Comparison of ENCODE assay signal across 8 cellular contexts in the genomic region with DNA sequence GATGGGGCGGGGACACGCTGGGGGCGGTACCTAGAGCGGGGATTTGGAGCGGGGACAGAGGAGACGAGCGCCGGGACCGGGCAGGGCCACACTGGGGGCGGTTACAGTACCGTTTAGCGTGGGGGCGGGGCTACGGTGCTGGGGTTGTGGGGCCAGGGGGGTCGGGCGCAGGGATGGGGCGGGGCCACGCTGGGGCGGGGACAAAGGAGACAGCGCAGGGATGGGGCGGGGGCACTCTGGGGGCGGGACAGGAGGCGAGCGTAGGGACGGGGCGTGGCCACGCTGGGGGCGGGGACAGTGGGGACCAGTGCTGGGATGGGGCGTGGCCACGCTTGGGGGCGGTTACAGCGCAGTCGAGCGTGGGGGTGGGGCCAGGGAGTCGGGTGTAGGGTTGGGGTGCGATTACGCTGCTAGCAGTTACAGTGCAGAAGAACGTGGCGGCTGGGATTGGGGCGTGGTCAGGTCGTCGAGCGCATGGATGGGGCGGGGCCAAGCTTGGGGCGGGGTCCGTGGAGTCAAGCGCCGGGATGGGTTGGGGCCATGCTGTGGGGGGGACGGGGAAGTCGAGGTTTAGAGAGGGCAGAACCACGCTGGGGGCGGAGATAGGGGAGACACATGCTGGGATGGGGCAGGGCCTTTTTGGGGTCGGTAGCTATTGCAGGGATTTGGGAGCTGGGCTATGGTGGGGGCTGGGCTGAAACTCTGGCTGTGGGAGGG. TPM values are rescaled to one million over a fixed set of nuclear protein-coding genes. Genes with fewer than 3 reads are reported as not detected.
DNase-seq lines count a peak whose midpoint lies in the region; ATAC-seq, FAIRE-seq and TF ChIP-seq lines count a peak whose summit lies in the region.

No MANE protein-coding gene starts in this region.

- in situ Hi-C loops in SK-MEL-5 (cut with HindIII; ENCODE audit: low pct_unique_long_range_greater_than_20kb, low sequenced_read_pairs) = no loop called here

- peaks cover 10% of the 10 kb centered on the region for H3K36me3 ChIP-seq in neutrophil

- no peak for TF ChIP-seq CTCF in NB4 (IDR thresholded peaks at IDR 0.05; ENCODE audit: low read depth, low read length)
- TF ChIP-seq CTCF in neutrophil (IDR thresholded peaks at IDR 0.05) = no peak

- H3K27ac ChIP-seq in neutrophil = peak overlapping the region; percentile 100

- H3K4me3 ChIP-seq in NB4 (ENCODE audit: low read depth, low read length) (peak overlapping the region; percentile 57), neutrophil (ENCODE audit: low read depth in 1 of 2, low read length in 1 of 2) (peak overlapping the region; percentile 94 to 100)

- peak; percentile 92 for DNase-seq in ELF-1 (ENCODE audit: low read depth, low spot score)
- peak; percentile 94 for DNase-seq in NB4 (ENCODE audit: low read depth)
- peak; percentile 92 for DNase-seq in SK-MEL-5 (ENCODE audit: low read depth, low spot score)
- peak; percentile 99 for DNase-seq in activated naive CD4-positive, alpha-beta T cell treated with Interleukin-2 at 50 U/mL for 16 hours
- DNase-seq in frontal cortex (ENCODE audit: low spot score in 2 of 2) = peak; percentile 95 to 96
- DNase-seq in stromal cell of bone marrow (ENCODE audit: low read depth) = peak; percentile 94

- H3K9me3 ChIP-seq in neutrophil = no peaks in the 10 kb centered on the region

- peak; percentile 44 for ATAC-seq in HG02571 (IDR thresholded peaks at IDR 0.05; ENCODE audit: unreplicated experiment)

- peaks cover 12 to 25% of the 10 kb centered on the region in 2 experiments for H3K4me1 ChIP-seq in neutrophil (ENCODE audit: control insufficient read depth in 1 of 2, insufficient read depth in 1 of 2, low read depth in 1 of 2, low read length in 1 of 2)

- FAIRE-seq in frontal cortex (lab: Jason Lieb, UNC) = no peak

- peak; percentile 22 for TF ChIP-seq POLR2A in NB4 (IDR thresholded peaks at IDR 0.05; ENCODE audit: extremely low read depth, insufficient read length)

- H3K27me3 ChIP-seq in neutrophil = no peaks in the 10 kb centered on the region

RNA-seq across cellular contexts. Expression of gene ALKBH7, which starts 0.7 kb away (rescaled TPM):
- 28.3 and 29.6 TPM in 2 replicates for total RNA-seq in SK-MEL-5 (2014; rRNA removed; shearing (Covaris generic))
- polyA plus RNA-seq in SK-MEL-5 (2015; cell fraction: cytosol; rRNA removed) = 34.6 and 49.4 TPM in 2 replicates
- polyA plus RNA-seq in SK-MEL-5 (2015; cell fraction: nucleus; rRNA removed) = 4.2 and 14.8 TPM in 2 replicates
- total RNA-seq in frontal cortex = 39.9 TPM

RNA-seq across cellular contexts. Expression of gene PSPN, which starts 2.5 kb away (rescaled TPM):
- total RNA-seq in SK-MEL-5 (2014; rRNA removed; shearing (Covaris generic)) = 0.74 and 0.98 TPM in 2 replicates
- polyA plus RNA-seq in SK-MEL-5 (2015; cell fraction: cytosol; rRNA removed) = 0.70 and 1.4 TPM in 2 replicates
- 0.14 and 0.23 TPM in 2 replicates for polyA plus RNA-seq in SK-MEL-5 (2015; cell fraction: nucleus; rRNA removed)
- total RNA-seq in frontal cortex = 3.7 TPM

RNA-seq across cellular contexts. Expression of gene CLPP, which starts 11.9 kb away (rescaled TPM):
- 65.0 and 74.3 TPM in 2 replicates for total RNA-seq in SK-MEL-5 (2014; rRNA removed; shearing (Covaris generic))
- polyA plus RNA-seq in SK-MEL-5 (2015; cell fraction: cytosol; rRNA removed) = 104 and 152 TPM in 2 replicates
- 22.1 and 35.3 TPM in 2 replicates for polyA plus RNA-seq in SK-MEL-5 (2015; cell fraction: nucleus; rRNA removed)
- 38.3 TPM for total RNA-seq in frontal cortex

RNA-seq across cellular contexts. Expression of gene GTF2F1, which starts 19.7 kb away (rescaled TPM):
- total RNA-seq in SK-MEL-5 (2014; rRNA removed; shearing (Covaris generic)) = 37.3 and 39.8 TPM in 2 replicates
- 59.3 and 73.7 TPM in 2 replicates for polyA plus RNA-seq in SK-MEL-5 (2015; cell fraction: cytosol; rRNA removed)
- 19.1 and 26.4 TPM in 2 replicates for polyA plus RNA-seq in SK-MEL-5 (2015; cell fraction: nucleus; rRNA removed)
- total RNA-seq in frontal cortex = 51.0 TPM

RNA-seq across cellular contexts. Expression of gene ACER1, which starts 39.8 kb away (rescaled TPM):
- total RNA-seq in SK-MEL-5 (2014; rRNA removed; shearing (Covaris generic)) = not detected in 2 replicates
- not detected in 2 replicates for polyA plus RNA-seq in SK-MEL-5 (2015; cell fraction: cytosol; rRNA removed)
- not detected in 2 replicates for polyA plus RNA-seq in SK-MEL-5 (2015; cell fraction: nucleus; rRNA removed)
- total RNA-seq in frontal cortex = not detected

Comparison
In these comparisons a context has a peak if more than half of its experiments do, and no peak if none do; other contexts are left out.
1. Peak in every context shown above with its lines: DNase-seq, ATAC-seq, H3K4me3 ChIP-seq and H3K27ac ChIP-seq.